ENCODE assay signal across 8 cellular contexts in the genomic region with DNA sequence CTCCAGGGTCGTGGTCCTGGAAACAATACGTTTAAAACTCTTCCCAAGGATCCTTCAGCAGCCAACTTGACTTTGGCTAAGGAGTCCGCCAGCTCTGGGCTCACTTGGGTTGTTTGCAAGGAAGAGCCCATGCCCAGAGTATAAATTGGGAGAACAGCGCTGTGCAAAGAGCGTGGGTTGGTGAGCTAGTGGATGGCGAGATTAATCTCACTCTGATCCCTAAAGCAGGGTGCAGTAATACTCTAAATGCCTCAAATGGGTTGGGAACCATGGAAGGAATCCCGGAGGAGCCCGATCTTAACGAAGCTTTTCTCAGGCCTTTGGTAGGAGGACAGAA. TPM values are rescaled to one million over a fixed set of nuclear protein-coding genes. Genes with fewer than 3 reads are reported as not detected.
DNase-seq lines count a peak whose midpoint lies in the region; ATAC-seq and TF ChIP-seq lines count a peak whose summit lies in the region.

No MANE protein-coding gene starts in this region.

- ATAC-seq in GM19035 (IDR thresholded peaks at IDR 0.05; ENCODE audit: unreplicated experiment) (peak; percentile 1), activated B cell treated with CpG ODN at 0.5 μM for 24 hours (ENCODE audit: low read depth) (no peak), heart left ventricle (peak in 2 of 4 donors; percentile 6 to 11), gastrocnemius medialis (peak in 1 of 2 donors; percentile 13), HG03175 (IDR thresholded peaks at IDR 0.05; ENCODE audit: unreplicated experiment) (no peak)

- H3K4me1 Mint-ChIP-seq in activated B cell treated with CpG ODN at 0.5 μM for 24 hours = peaks cover 41% of the 10 kb centered on the region

- WGBS in heart left ventricle, 4 donors = 56 to 68% (median 63%) methylated on average over 9 of the region's 9 CpGs

- POLR2A ChIA-PET in activated B cell treated with CpG ODN at 0.5 μM for 24 hours (lab: Charles Lee) = interaction anchor here (0.6 to 3.8 kb wide), 6 partner anchors 19 to 1086 kb away, joined by 3 to 52 read pairs (median 4); a partner anchor contains a TSS

- H3K27me3 ChIP-seq in heart left ventricle = no peaks in the 10 kb centered on the region
- H3K27me3 ChIP-seq in gastrocnemius medialis = no peaks in the 10 kb centered on the region

- in situ Hi-C loops in gastrocnemius medialis (cut with MboI; ENCODE audit: low sequenced_read_pairs in 4 of 4) = loop anchor here in 1 of 4 donors (25.0 kb wide), 1 partner anchor 720 kb away; no protein-coding TSS in a partner anchor

- H3K9me3 ChIP-seq in heart left ventricle (no peaks in the 10 kb centered on the region), gastrocnemius medialis (no peaks in the 10 kb centered on the region)

- H3K27ac ChIP-seq in heart left ventricle = peak overlapping the region; percentile 20 to 88 (median 76)
- peak overlapping the region; percentile 58 to 76 (median 70) for H3K27ac ChIP-seq in gastrocnemius medialis

- peak overlapping the region; percentile 95 for H3K4me3 Mint-ChIP-seq in activated B cell treated with CpG ODN at 0.5 μM for 24 hours

- peaks cover 9% of the 10 kb centered on the region for H3K36me3 Mint-ChIP-seq in activated B cell treated with CpG ODN at 0.5 μM for 24 hours (ENCODE audit: low read depth)

- H3K9me3 Mint-ChIP-seq in activated B cell treated with CpG ODN at 0.5 μM for 24 hours = peaks cover 3% of the 10 kb centered on the region

- H3K4me3 ChIP-seq in heart left ventricle (peak overlapping the region in 11 of 12 donors; percentile 55 to 89 (median 75)), gastrocnemius medialis (peak overlapping the region; percentile 60 to 82 (median 68))

- no peaks in the 10 kb centered on the region for H3K36me3 ChIP-seq in heart left ventricle
- H3K36me3 ChIP-seq in gastrocnemius medialis = no peaks in the 10 kb centered on the region

- TF ChIP-seq CTCF in activated B cell treated with CpG ODN at 0.5 μM for 24 hours (IDR thresholded peaks at IDR 0.05) = no peak
- TF ChIP-seq CTCF in heart left ventricle (IDR thresholded peaks at IDR 0.05) = no peak
- TF ChIP-seq CTCF in gastrocnemius medialis (IDR thresholded peaks at IDR 0.05 in 4 of 5, conservative IDR thresholded peaks at IDR 0.05 in 1 of 5) = no peak

- CTCF ChIA-PET in activated B cell treated with CpG ODN at 0.5 μM for 24 hours (lab: Charles Lee) = interaction anchor here (1.0 to 2.6 kb wide), 6 partner anchors 12 to 719 kb away, joined by 3 to 13 read pairs (median 4); no protein-coding TSS in a partner anchor

- no peaks in the 10 kb centered on the region for H3K27me3 Mint-ChIP-seq in activated B cell treated with CpG ODN at 0.5 μM for 24 hours

- no peak for TF ChIP-seq POLR2A in heart left ventricle (IDR thresholded peaks at IDR 0.05)
- TF ChIP-seq POLR2A in gastrocnemius medialis (IDR thresholded peaks at IDR 0.05) = no peak

- H3K4me1 ChIP-seq in heart left ventricle (peaks cover 0 to 21% (median 13%) of the 10 kb centered on the region in 12 donors), gastrocnemius medialis (peaks cover 14 to 22% of the 10 kb centered on the region in 2 donors)

- intact Hi-C loops in activated B cell treated with CpG ODN at 0.5 μM for 24 hours (cut with micrococcal nuclease) (loop anchor here (1.0 to 10.0 kb wide), 10 partner anchors 62 to 1762 kb away; a partner anchor contains a TSS), heart left ventricle (cut with DNase I) (no loop called here), gastrocnemius medialis (cut with DNase I; ENCODE audit: low total_unique reads) (no loop called here)

- no peak for DNase-seq in activated B cell treated with CpG ODN at 0.5 μM for 24 hours
- no peak for DNase-seq in heart left ventricle
- DNase-seq in gastrocnemius medialis = no peak
- DNase-seq in NCI-H226 = no peak
- DNase-seq in DMS114 treated with DMSO at 0.1 percent for 48 hours (lab: John Stamatoyannopoulos, UW; ENCODE audit: unreplicated experiment) = no peak
- DNase-seq in stimulated activated CD4-positive, alpha-beta T cell treated with anti-CD3 and anti-CD28 coated beads, Interleukin-4, amount 100 ng/mL, for 1 hour = no peak

- peak overlapping the region; percentile 96 for H3K27ac Mint-ChIP-seq in activated B cell treated with CpG ODN at 0.5 μM for 24 hours

RNA-seq across cellular contexts. Expression of a gene that starts 0.5 kb away (rescaled TPM):
- total RNA-seq in activated B cell treated with CpG ODN at 0.5 μM for 24 hours (20.6 and 24.2 TPM in 2 replicates), heart left ventricle (10 to 100 TPM in 7 of 9 donors, 1 to 10 TPM in 2; 8.4 to 21.5 (median 18.0) TPM), gastrocnemius medialis (10 to 100 TPM in 1 of 4 donors, 1 to 10 TPM in 3; 3.9 to 12.4 (median 6.4) TPM)
- 10 to 100 TPM; 10.1 to 11.6 TPM for polyA plus RNA-seq in heart left ventricle
